In the genomic region with DNA sequence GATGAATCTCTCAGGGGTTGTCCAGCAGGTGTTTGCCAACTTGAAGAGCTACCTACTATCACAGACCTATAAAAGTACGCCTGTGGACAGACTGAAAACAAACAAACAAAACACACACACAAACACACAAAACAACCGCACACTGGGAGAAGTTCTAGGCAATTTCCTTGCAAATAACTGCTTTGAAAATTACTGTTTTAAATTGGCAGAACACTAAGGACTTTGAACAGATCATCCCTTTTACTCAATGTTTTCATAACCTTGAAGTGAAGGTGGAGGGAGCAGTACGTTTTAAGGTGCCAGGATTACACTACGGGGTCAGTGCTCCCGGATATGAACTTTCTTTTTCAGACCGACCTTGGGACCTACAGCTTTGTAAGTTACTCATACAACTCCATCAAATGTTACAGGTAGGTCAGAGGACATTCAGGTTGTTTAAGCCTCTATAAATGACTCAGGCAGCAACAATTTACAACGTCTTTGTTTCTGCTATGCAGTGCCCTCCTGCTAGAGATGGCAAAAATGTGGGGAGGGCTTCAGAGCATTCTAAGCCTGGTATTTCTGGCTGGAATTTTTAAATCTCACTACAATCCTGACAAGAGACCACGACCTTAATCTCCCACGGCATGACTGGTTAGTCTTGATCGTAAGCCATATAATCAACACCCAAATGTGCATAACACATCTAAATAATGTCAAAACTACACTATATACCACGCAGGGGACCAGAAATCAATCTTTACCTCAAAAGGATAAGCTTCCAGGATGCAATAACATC, we compare ENCODE assay signal across 8 cellular contexts. TPM values are rescaled to one million over a fixed set of nuclear protein-coding genes. Genes with fewer than 3 reads are reported as not detected.
DNase-seq lines count a peak whose midpoint lies in the region; ATAC-seq and TF ChIP-seq lines count a peak whose summit lies in the region.

No MANE protein-coding gene starts in this region.

- H3K4me1 ChIP-seq in H9 (ENCODE audit: insufficient read depth, low read length): peaks cover 3% of the 10 kb centered on the region; the same call in 1 of the 2 replicates

- ATAC-seq in omental fat pad (ENCODE audit: low FRiP score): peak; percentile 46

- peaks cover 30 to 37% of the 10 kb centered on the region in 2 experiments for H3K4me1 Mint-ChIP-seq in H9

- POLR2A ChIA-PET in RWPE1 (lab: Yijun Ruan, JAX; ENCODE audit: low non-redundant PET): interaction anchor here (0.5 to 2.5 kb wide), 3 partner anchors 19 to 668 kb away, joined by 3 to 11 read pairs (median 3); no protein-coding TSS in a partner anchor

- H2AK5ac ChIP-seq in H9 (ENCODE audit: insufficient read length, low read length): no peak overlapping the region

- no peak overlapping the region for H3K56ac ChIP-seq in H9 (ENCODE audit: insufficient read length, low read depth, low read length)

- H3K9me3 ChIP-seq in H9 (ENCODE audit: control insufficient read depth, low read depth, low read length): no peaks in the 10 kb centered on the region

- no peaks in the 10 kb centered on the region for H3K79me1 ChIP-seq in H9 (ENCODE audit: insufficient read depth, low read depth, low read length, poor library complexity, severe bottlenecking)

- no peak overlapping the region for H2AFZ ChIP-seq in H9 (ENCODE audit: low read length)

- H3K27ac Mint-ChIP-seq in H9: peak overlapping the region in 1 of 3 experiments; percentile 78; a peak in 2 of 7 replicates

- H3K9me3 Mint-ChIP-seq in H9: no peaks in the 10 kb centered on the region

- H3K27me3 Mint-ChIP-seq in H9 (ENCODE audit: low read depth): peaks cover 14% of the 10 kb centered on the region

- H3K4ac ChIP-seq in H9 (ENCODE audit: low read depth, low read length): no peak overlapping the region

- H3K4me2 ChIP-seq in H9 (ENCODE audit: insufficient read depth, insufficient read length, low read length): peak overlapping the region; percentile 100

- H3K27ac ChIP-seq in H9 (ENCODE audit: insufficient read length, low read depth, low read length) (peak overlapping the region; percentile 60), RWPE1 (peak overlapping the region; percentile 95), epithelial cell of prostate (peak overlapping the region; percentile 91)

- H2BK15ac ChIP-seq in H9 (ENCODE audit: low read depth, low read length): no peak overlapping the region

- no peaks in the 10 kb centered on the region for H3K27me3 ChIP-seq in H9 (ENCODE audit: insufficient read depth, low read length)

- peak overlapping the region; percentile 77 to 88 for H3K4me3 Mint-ChIP-seq in H9

- TF ChIP-seq CTCF in H9 (conservative IDR thresholded peaks at IDR 0.05) (no peak), RWPE1 (conservative IDR thresholded peaks at IDR 0.05; ENCODE audit: low read depth) (no peak), omental fat pad (IDR thresholded peaks at IDR 0.05) (no peak), GM10266 (IDR thresholded peaks at IDR 0.05; ENCODE audit: control insufficient read depth, insufficient read depth, low read depth, missing control alignments) (no peak)

- H3K9ac ChIP-seq in H9 (ENCODE audit: extremely low read depth, insufficient read length, low read length): peak overlapping the region; percentile 76

- no peaks in the 10 kb centered on the region for H4K20me1 ChIP-seq in H9 (ENCODE audit: control insufficient read depth, insufficient read depth, insufficient read length)

- no peak overlapping the region for H3K18ac ChIP-seq in H9 (ENCODE audit: insufficient read length, low read depth, low read length)

- H3K79me2 ChIP-seq in H9 (ENCODE audit: insufficient read depth, low read length): peaks cover 15% of the 10 kb centered on the region; the same call in 1 of the 2 replicates

- H2BK20ac ChIP-seq in H9 (ENCODE audit: low read depth, low read length, poor library complexity, severe bottlenecking): no peak overlapping the region

- H4K91ac ChIP-seq in H9 (ENCODE audit: insufficient read length, low read depth, low read length): no peak overlapping the region

- peaks cover 9% of the 10 kb centered on the region for H3K23me2 ChIP-seq in H9 (ENCODE audit: insufficient read length, low read depth, low read length, poor library complexity, severe bottlenecking)

- no peak overlapping the region for H2BK120ac ChIP-seq in H9 (ENCODE audit: low read depth, low read length, poor library complexity, severe bottlenecking)

- no peak overlapping the region for H3K14ac ChIP-seq in H9 (ENCODE audit: insufficient read depth, low read length)

- H4K8ac ChIP-seq in H9 (replicated peaks; ENCODE audit: insufficient read length, low read depth, low read length): no peak overlapping the region

- CTCF ChIA-PET in RWPE1 (lab: Yijun Ruan, JAX): interaction anchor here (0.6 to 1.7 kb wide), 5 partner anchors 18 to 399 kb away, joined by 3 to 6 read pairs (median 3); no protein-coding TSS in a partner anchor

- H2BK5ac ChIP-seq in H9 (ENCODE audit: insufficient read length, low read length): no peak overlapping the region

- H2BK12ac ChIP-seq in H9 (ENCODE audit: insufficient read length, low read depth, low read length): no peak overlapping the region

- H3K23ac ChIP-seq in H9 (ENCODE audit: insufficient read length, low read depth, low read length): no peak overlapping the region

- H3K36me3 Mint-ChIP-seq in H9 (ENCODE audit: insufficient read depth in 1 of 3, low read depth in 3 of 3): peaks cover 19 to 26% (median 26%) of the 10 kb centered on the region in 3 experiments

- no CpG with 5 or more reads among the region's 11 CpGs for WGBS in H9 (ENCODE audit: extremely low coverage, insufficient read length, low lambda C conversion rate)

- DNase-seq in H9 (no peak), RWPE1 (ENCODE audit: low spot score) (peak; percentile 86), epithelial cell of prostate (ENCODE audit: low read depth, low spot score) (no peak), omental fat pad (ENCODE audit: low spot score) (no peak), NCI-H1105 (lab: John Stamatoyannopoulos, UW) (no peak), 8988T (no peak), KG1 (lab: John Stamatoyannopoulos, UW) (no peak), GM10266 (ENCODE audit: extremely low spot score) (no peak)

- no peak overlapping the region for H4K5ac ChIP-seq in H9 (ENCODE audit: insufficient read length, low read depth, low read length)

- H3T11ph ChIP-seq in H9 (ENCODE audit: low read length): no peak overlapping the region

RNA-seq across cellular contexts. Expression of a gene that starts 1.4 kb away (rescaled TPM):
- total RNA-seq in H9 (2021): 120 and 123 TPM in 2 replicates
- 100 to 1,000 TPM in 2 of 4 donors, 10 to 100 TPM in 2; 33.1 to 299 (median 88.2) TPM for total RNA-seq in omental fat pad

RNA-seq across cellular contexts. Expression of a gene that starts 59.9 kb away (rescaled TPM):
- total RNA-seq in H9 (2021) (30.6 and 32.3 TPM in 2 replicates), omental fat pad (10 to 100 TPM; 11.9 to 22.0 (median 15.7) TPM)
